ENCODE assay signal across 20 cellular contexts in genomic region chr19:30168760-30169159, GRCh38.
A peak's percentile ranks its signal among the peaks of the same experiment; 100 is the strongest.
DNase-seq lines count a peak whose midpoint lies in the region; ATAC-seq and TF ChIP-seq lines count a peak whose summit lies in the region.
"Had no signal": no experiment of that assay in that cellular context is flagged by ENCODE, and none has a peak within 500 bp of the region (broad histone marks: within the 10 kb centered on the region; RNA-seq: fewer than 3 reads in every experiment).

No MANE protein-coding gene starts in this region.

- H3K4me3 ChIP-seq in right cardiac atrium (ENCODE audit: low read length) (no peak overlapping the region), esophagus muscularis mucosa (no peak overlapping the region), trophoblast cell (ENCODE audit: low read depth, low read length) (no peak overlapping the region), esophagus squamous epithelium (no peak overlapping the region)
- H3K4me3 ChIP-seq: A549 had no signal

- H4K12ac ChIP-seq in trophoblast cell (ENCODE audit: low read depth, low read length): no peak overlapping the region

- WGBS in right cardiac atrium: 77% methylated on average over 5 of the region's 5 CpGs
- WGBS in esophagus muscularis mucosa: 95% methylated on average over 3 of the region's 5 CpGs
- WGBS in trophoblast cell (ENCODE audit: extremely low coverage, insufficient coverage, insufficient read length): no CpG with 5 or more reads among the region's 5 CpGs
- WGBS in esophagus squamous epithelium, 2 donors: 75% methylated on average over 1 of the region's 5 CpGs; no CpG with 5 or more reads in 1 of the 2 donors

- no peaks in the 10 kb centered on the region for H3K27me3 ChIP-seq in right cardiac atrium (ENCODE audit: control insufficient read depth, insufficient read depth)
- peaks cover 0 to 34% (median 0%) of the 10 kb centered on the region in 4 donors for H3K27me3 ChIP-seq in esophagus muscularis mucosa
- H3K27me3 ChIP-seq in trophoblast cell (ENCODE audit: insufficient read depth, low read length): no peaks in the 10 kb centered on the region
- no peaks in the 10 kb centered on the region for H3K27me3 ChIP-seq in esophagus squamous epithelium

- ATAC-seq in right cardiac atrium: no peak
- ATAC-seq: A549 had no signal

- intact Hi-C loops in cardiac septum (cut with DNase I) (no loop called here), right cardiac atrium (cut with DNase I) (no loop called here), esophagus muscularis mucosa (cut with DNase I) (no loop called here), esophagus squamous epithelium (cut with DNase I) (no loop called here)

- no peak for TF ChIP-seq CTCF in esophagus muscularis mucosa (IDR thresholded peaks at IDR 0.05)
- no peak for TF ChIP-seq CTCF in esophagus squamous epithelium (IDR thresholded peaks at IDR 0.05)

- no peak overlapping the region for H2AK5ac ChIP-seq in trophoblast cell (ENCODE audit: low read length)

- H4K8ac ChIP-seq in trophoblast cell (ENCODE audit: low read depth, low read length): no peak overlapping the region

- H3K4me2 ChIP-seq in trophoblast cell (ENCODE audit: low read length): no peak overlapping the region
- H3K4me2 ChIP-seq: A549 had no signal

- H3K4me1 ChIP-seq in right cardiac atrium (ENCODE audit: control insufficient read depth, insufficient read depth, low read length) (no peaks in the 10 kb centered on the region), esophagus muscularis mucosa (no peaks in the 10 kb centered on the region), trophoblast cell (ENCODE audit: control insufficient read depth in 1 of 2, insufficient read depth in 2 of 2, low read length in 2 of 2) (peaks cover 2 to 3% of the 10 kb centered on the region in 2 experiments), esophagus squamous epithelium (no peaks in the 10 kb centered on the region)
- H3K4me1 ChIP-seq: A549, Caco-2 had no signal

- H3K36me3 ChIP-seq in esophagus muscularis mucosa (no peaks in the 10 kb centered on the region), trophoblast cell (ENCODE audit: control insufficient read depth in 1 of 2, insufficient read depth in 2 of 2, low read length in 2 of 2) (no peaks in the 10 kb centered on the region), esophagus squamous epithelium (no peaks in the 10 kb centered on the region)

- no peak for TF ChIP-seq EP300 in esophagus muscularis mucosa (IDR thresholded peaks at IDR 0.05)

- H2BK120ac ChIP-seq in trophoblast cell (ENCODE audit: insufficient read depth, low read length, poor library complexity): no peak overlapping the region

- H3K79me1 ChIP-seq in trophoblast cell (ENCODE audit: low read length): no peaks in the 10 kb centered on the region

- H4K91ac ChIP-seq in trophoblast cell (ENCODE audit: low read depth, low read length): no peak overlapping the region

- H3K79me2 ChIP-seq in trophoblast cell (ENCODE audit: control insufficient read depth, insufficient read depth, low read length, poor library complexity): no peaks in the 10 kb centered on the region

- no peak overlapping the region for H3K23ac ChIP-seq in trophoblast cell (ENCODE audit: low read length)

- peak overlapping the region; percentile 45 for H3K9ac ChIP-seq in trophoblast cell (ENCODE audit: low read length)

- H3K9me3 ChIP-seq in right cardiac atrium (ENCODE audit: control insufficient read depth, low read length) (no peaks in the 10 kb centered on the region), esophagus muscularis mucosa (no peaks in the 10 kb centered on the region), trophoblast cell (ENCODE audit: insufficient read depth, low read depth, low read length) (peaks cover 13% of the 10 kb centered on the region), esophagus squamous epithelium (no peaks in the 10 kb centered on the region)
- H3K9me3 ChIP-seq: Caco-2 had no signal

- no peak overlapping the region for H2AFZ ChIP-seq in trophoblast cell (ENCODE audit: insufficient read depth, low read length, poor library complexity)

- no peak overlapping the region for H2BK5ac ChIP-seq in trophoblast cell (ENCODE audit: low read depth, low read length, poor library complexity)

- H3K27ac ChIP-seq in right cardiac atrium (ENCODE audit: low read length) (no peak overlapping the region), esophagus muscularis mucosa (replicated peaks in 1 of 4) (no peak overlapping the region), trophoblast cell (ENCODE audit: low read depth, low read length) (no peak overlapping the region), esophagus squamous epithelium (no peak overlapping the region)
- H3K27ac ChIP-seq: 22Rv1, A549, C4-2B, HL-60 had no signal

- no peak for TF ChIP-seq POLR2A in esophagus muscularis mucosa (IDR thresholded peaks at IDR 0.05; ENCODE audit: low read depth)
- TF ChIP-seq POLR2A in esophagus squamous epithelium (IDR thresholded peaks at IDR 0.05): no peak

- no peak overlapping the region for H3K18ac ChIP-seq in trophoblast cell (ENCODE audit: low read length)

- H2BK12ac ChIP-seq in trophoblast cell (ENCODE audit: low read length): no peak overlapping the region

- DNase-seq in cardiac septum (ENCODE audit: low spot score) (peak; percentile 63), right cardiac atrium (no peak), esophagus muscularis mucosa (ENCODE audit: extremely low spot score) (peak; percentile 80), trophoblast cell (no peak), amniotic stem cell (lab: John Stamatoyannopoulos, UW) (no peak), H4 (ENCODE audit: low spot score) (no peak), esophagus squamous epithelium (lab: John Stamatoyannopoulos, UW) (no peak)
- DNase-seq in activated CD8-positive, alpha-beta memory T cell treated with anti-CD3 and anti-CD28 coated beads, Interleukin-2, amount 50 U/mL, for 48 hours: no peak
- DNase-seq: AML-193; Caco-2; CD4-positive, alpha-beta T cell; DMS153; DMS79; GDM1; GOT3; HCEC 1CT had no signal

- no peak overlapping the region for H3K14ac ChIP-seq in trophoblast cell (ENCODE audit: low read length)

- H3K4ac ChIP-seq in trophoblast cell (ENCODE audit: low read depth, low read length): no peak overlapping the region

Comparison
In these comparisons a context has a peak if more than half of its experiments do, and no peak if none do; other contexts are left out.
1. DNase-seq: peak in cardiac septum (single experiment) and esophagus muscularis mucosa (single experiment); none in right cardiac atrium (0 of 3), trophoblast cell (0 of 2), amniotic stem cell (single experiment), H4 (single experiment), activated CD8-positive, alpha-beta memory T cell treated with anti-CD3 and anti-CD28 coated beads, Interleukin-2, amount 50 U/mL, for 48 hours (single experiment) and esophagus squamous epithelium (single experiment).